Comparison of ENCODE assay signal across 17 cellular contexts in the genomic region with DNA sequence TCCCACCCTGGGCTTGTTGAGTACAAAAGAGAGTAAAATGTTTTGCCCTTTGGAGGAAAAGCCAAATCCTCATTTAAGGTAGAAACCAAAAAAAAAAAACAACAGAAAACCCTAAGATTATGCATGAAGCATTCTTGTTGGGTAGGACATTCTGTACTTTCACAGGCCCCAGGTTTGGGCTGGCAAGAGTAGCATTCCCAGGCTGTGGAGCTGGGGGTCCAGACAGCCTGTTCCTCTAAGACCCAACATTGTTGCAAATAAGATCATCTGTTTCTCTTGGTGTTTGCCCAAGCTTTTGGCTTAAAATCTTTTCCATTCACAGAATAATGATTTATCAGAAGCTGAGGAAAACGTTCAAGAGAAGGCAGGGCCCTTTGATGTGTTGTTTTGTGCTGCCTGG.
DNase-seq lines count a peak whose midpoint lies in the region; ATAC-seq, FAIRE-seq and TF ChIP-seq lines count a peak whose summit lies in the region.
"Had no signal": no experiment of that assay in that cellular context is flagged by ENCODE, and none has a peak within 500 bp of the region (broad histone marks: within the 10 kb centered on the region; RNA-seq: fewer than 3 reads in every experiment).

No MANE protein-coding gene starts in this region.

- dilution Hi-C loops in keratinocyte (cut with MboI; ENCODE audit: extremely low pct_ligation_motif_present, low sequenced_read_pairs): no loop called here

- H3K27me3 ChIP-seq in keratinocyte (ENCODE audit: control insufficient read depth, extremely low read depth, insufficient read depth, low read length) (no peaks in the 10 kb centered on the region), tibial artery (no peaks in the 10 kb centered on the region)

- H3K27ac ChIP-seq in keratinocyte (ENCODE audit: control insufficient read depth, insufficient read depth, low read length) (peak overlapping the region; percentile 64), tibial artery (peak overlapping the region; percentile 77 to 86)

- ATAC-seq in activated naive CD4-positive, alpha-beta T cell treated with anti-CD3 and anti-CD28 coated beads, Interleukin-2, amount 50 U/mL, for 72 hours: no peak
- no peak for ATAC-seq in activated naive CD8-positive, alpha-beta T cell treated with anti-CD3 and anti-CD28 coated beads, Interleukin-2, amount 50 U/mL, for 24 hours
- ATAC-seq in HG03139 (IDR thresholded peaks at IDR 0.05; ENCODE audit: unreplicated experiment) (no peak), HG03565 (IDR thresholded peaks at IDR 0.05; ENCODE audit: unreplicated experiment) (no peak)
- ATAC-seq: HepG2 had no signal

- no peaks in the 10 kb centered on the region for H3K27me3 Mint-ChIP-seq in activated naive CD8-positive, alpha-beta T cell treated with anti-CD3 and anti-CD28 coated beads, Interleukin-2, amount 50 U/mL, for 24 hours
- H3K27me3 Mint-ChIP-seq: activated naive CD4-positive, alpha-beta T cell treated with anti-CD3 and anti-CD28 coated beads, Interleukin-2, amount 50 U/mL, for 24 hours had no signal

- no peak overlapping the region for H3K4me2 ChIP-seq in keratinocyte (ENCODE audit: control insufficient read depth, extremely low read depth, insufficient read depth, low read depth, low read length)

- H3K9me3 ChIP-seq in keratinocyte (ENCODE audit: control insufficient read depth, low read depth, low read length): no peaks in the 10 kb centered on the region
- no peaks in the 10 kb centered on the region for H3K9me3 ChIP-seq in tibial artery

- no peak overlapping the region for H2AFZ ChIP-seq in keratinocyte (ENCODE audit: control insufficient read depth, low read length)

- DNase-seq in activated naive CD4-positive, alpha-beta T cell treated with anti-CD3 and anti-CD28 coated beads, Interleukin-2, amount 50 U/mL, for 72 hours (ENCODE audit: low spot score in 2 of 2): no peak
- DNase-seq in activated naive CD4-positive, alpha-beta T cell treated with Interleukin-2 at 50 U/mL for 16 hours: no peak
- no peak for DNase-seq in activated naive CD8-positive, alpha-beta T cell treated with anti-CD3 and anti-CD28 coated beads, Interleukin-2, amount 50 U/mL, for 24 hours
- no peak for DNase-seq in keratinocyte (ENCODE audit: low read depth, low spot score)
- peak; percentile 64 to 88 for DNase-seq in tibial artery
- DNase-seq in iPS-NIHi7 (ENCODE audit: extremely low spot score): no peak
- DNase-seq: activated CD4-positive, CD25-positive, alpha-beta regulatory T cell treated with anti-CD3 and anti-CD28 coated beads, Interleukin-2, amount 50 U/mL, for 72 hours; endodermal cell; hippocampal formation; NCI-H1436 treated with DMSO at 0.1 percent for 48 hours; NCI-H748 treated with DMSO at 0.1 percent for 48 hours had no signal

- intact Hi-C loops in tibial artery (cut with DNase I; ENCODE audit: low total_unique reads): loop anchor here (2.0 to 10.0 kb wide), 2 partner anchors 69 to 125 kb away; no protein-coding TSS in a partner anchor

- H3K9me3 Mint-ChIP-seq in activated naive CD4-positive, alpha-beta T cell treated with anti-CD3 and anti-CD28 coated beads, Interleukin-2, amount 50 U/mL, for 72 hours: peaks cover 0 to 6% of the 10 kb centered on the region in 2 donors
- no peaks in the 10 kb centered on the region for H3K9me3 Mint-ChIP-seq in activated naive CD8-positive, alpha-beta T cell treated with anti-CD3 and anti-CD28 coated beads, Interleukin-2, amount 50 U/mL, for 24 hours
- H3K9me3 Mint-ChIP-seq: activated naive CD4-positive, alpha-beta T cell treated with anti-CD3 and anti-CD28 coated beads, Interleukin-2, amount 50 U/mL, for 24 hours; endodermal cell; mesothelial cell of epicardium had no signal

- peaks cover 4% of the 10 kb centered on the region for H3K79me2 ChIP-seq in keratinocyte (ENCODE audit: control insufficient read depth, insufficient read depth, low read length)

- no peak overlapping the region for H3K9ac ChIP-seq in keratinocyte (ENCODE audit: control insufficient read depth, extremely low read depth, insufficient read depth, low read length)

- H4K20me1 ChIP-seq in keratinocyte (ENCODE audit: control insufficient read depth, extremely low read depth, insufficient read depth, low read length): no peaks in the 10 kb centered on the region

- H3K4me3 Mint-ChIP-seq in activated naive CD8-positive, alpha-beta T cell treated with anti-CD3 and anti-CD28 coated beads, Interleukin-2, amount 50 U/mL, for 24 hours: no peak overlapping the region
- H3K4me3 Mint-ChIP-seq: activated naive CD4-positive, alpha-beta T cell treated with anti-CD3 and anti-CD28 coated beads, Interleukin-2, amount 50 U/mL, for 24 hours; endodermal cell; mesothelial cell of epicardium had no signal

- TF ChIP-seq CTCF in keratinocyte (optimal IDR thresholded peaks at IDR 0.05 in 1 of 3, IDR thresholded peaks at IDR 0.05 in 1 of 3, conservative IDR thresholded peaks at IDR 0.05 in 1 of 3; ENCODE audit: extremely low read depth in 1 of 3, insufficient read depth in 2 of 3, low read length in 3 of 3) (no peak), tibial artery (IDR thresholded peaks at IDR 0.05) (no peak)

- peaks cover 25% of the 10 kb centered on the region for H3K4me1 ChIP-seq in keratinocyte (ENCODE audit: control insufficient read depth, extremely low read depth, insufficient read depth, low read length)
- peaks cover 6 to 85% (median 53%) of the 10 kb centered on the region in 4 donors for H3K4me1 ChIP-seq in tibial artery

- peaks cover 56 to 86% of the 10 kb centered on the region in 2 experiments for H3K36me3 ChIP-seq in keratinocyte (ENCODE audit: control insufficient read depth in 2 of 2, extremely low read depth in 1 of 2, insufficient read depth in 2 of 2, low read length in 2 of 2)
- H3K36me3 ChIP-seq in tibial artery: peaks cover 44 to 47% (median 44%) of the 10 kb centered on the region in 3 donors

- peaks cover 40% of the 10 kb centered on the region for H3K4me1 Mint-ChIP-seq in activated naive CD8-positive, alpha-beta T cell treated with anti-CD3 and anti-CD28 coated beads, Interleukin-2, amount 50 U/mL, for 24 hours

- H3K36me3 Mint-ChIP-seq in activated naive CD4-positive, alpha-beta T cell treated with anti-CD3 and anti-CD28 coated beads, Interleukin-2, amount 50 U/mL, for 72 hours: peaks cover 34 to 67% of the 10 kb centered on the region in 2 donors
- H3K36me3 Mint-ChIP-seq in activated naive CD8-positive, alpha-beta T cell treated with anti-CD3 and anti-CD28 coated beads, Interleukin-2, amount 50 U/mL, for 24 hours (ENCODE audit: low read depth): peaks cover 67% of the 10 kb centered on the region
- H3K36me3 Mint-ChIP-seq: activated naive CD4-positive, alpha-beta T cell treated with anti-CD3 and anti-CD28 coated beads, Interleukin-2, amount 50 U/mL, for 24 hours; mesothelial cell of epicardium had no signal

- no peaks in the 10 kb centered on the region for H3K9me1 ChIP-seq in keratinocyte (ENCODE audit: control insufficient read depth, extremely low read depth, insufficient read depth, low read length)

- no peak for FAIRE-seq in keratinocyte (lab: Jason Lieb, UNC)
- FAIRE-seq: HepG2, urothelium cell line had no signal

- no peak overlapping the region for H3K4me3 ChIP-seq in keratinocyte (ENCODE audit: control insufficient read depth in 2 of 3, extremely low read depth in 1 of 3, insufficient read depth in 2 of 3, low read depth in 1 of 3, low read length in 3 of 3)
- no peak overlapping the region for H3K4me3 ChIP-seq in tibial artery

- H3K27ac Mint-ChIP-seq in activated naive CD4-positive, alpha-beta T cell treated with anti-CD3 and anti-CD28 coated beads, Interleukin-2, amount 50 U/mL, for 72 hours: peak overlapping the region; percentile 77 to 95
- H3K27ac Mint-ChIP-seq in activated naive CD8-positive, alpha-beta T cell treated with anti-CD3 and anti-CD28 coated beads, Interleukin-2, amount 50 U/mL, for 24 hours: peak overlapping the region; percentile 89
- H3K27ac Mint-ChIP-seq: activated naive CD4-positive, alpha-beta T cell treated with anti-CD3 and anti-CD28 coated beads, Interleukin-2, amount 50 U/mL, for 24 hours; endodermal cell; mesothelial cell of epicardium had no signal

Comparison
In these comparisons a context has a peak if more than half of its experiments do, and no peak if none do; other contexts are left out.
1. DNase-seq: peak in tibial artery (2 of 2); none in activated naive CD4-positive, alpha-beta T cell treated with anti-CD3 and anti-CD28 coated beads, Interleukin-2, amount 50 U/mL, for 72 hours (0 of 2), activated naive CD4-positive, alpha-beta T cell treated with Interleukin-2 at 50 U/mL for 16 hours (single experiment), activated naive CD8-positive, alpha-beta T cell treated with anti-CD3 and anti-CD28 coated beads, Interleukin-2, amount 50 U/mL, for 24 hours (single experiment), keratinocyte (single experiment) and iPS-NIHi7 (single experiment).